Comparison of ENCODE assay signal across 1 cellular context in genomic region chr9:18194316-18194715, GRCh38.
TF ChIP-seq lines count a peak whose summit lies in the region.

No MANE protein-coding gene starts in this region.

TF ChIP-seq in IMR-90, 13 proteins besides CTCF, POLR2A, EP300 and RAD21:
- TF ChIP-seq MAZ (IDR thresholded peaks at IDR 0.05; ENCODE audit: borderline replicate concordance, low read depth, low read length) = no peak
- TF ChIP-seq USF2 (IDR thresholded peaks at IDR 0.05; ENCODE audit: low read depth, low read length) = no peak
- no peak for TF ChIP-seq MAFK (IDR thresholded peaks at IDR 0.05; ENCODE audit: low read depth, low read length)
- TF ChIP-seq RFX5 (IDR thresholded peaks at IDR 0.05; ENCODE audit: low read depth, low read length) = no peak
- no peak for TF ChIP-seq RCOR1 (IDR thresholded peaks at IDR 0.05; ENCODE audit: insufficient replicate concordance, low read length)
- TF ChIP-seq ELK1 (IDR thresholded peaks at IDR 0.05; ENCODE audit: borderline replicate concordance, low read depth, low read length) = no peak
- no peak for TF ChIP-seq CHD1 (IDR thresholded peaks at IDR 0.05; ENCODE audit: low read depth, low read length)
- TF ChIP-seq BHLHE40 (IDR thresholded peaks at IDR 0.05; ENCODE audit: low read depth, low read length) = no peak
- TF ChIP-seq NFE2L2 (IDR thresholded peaks at IDR 0.05; ENCODE audit: low read depth, low read length) = no peak
- TF ChIP-seq CEBPB (IDR thresholded peaks at IDR 0.05; ENCODE audit: low read depth, low read length) = no peak
- no peak for TF ChIP-seq SMC3 (IDR thresholded peaks at IDR 0.05; ENCODE audit: low read depth, low read length)
- TF ChIP-seq FOS (IDR thresholded peaks at IDR 0.05; ENCODE audit: low read depth, low read length) = no peak
- no peak for TF ChIP-seq MXI1 (IDR thresholded peaks at IDR 0.05; ENCODE audit: borderline replicate concordance, low read depth, low read length)
